In genomic region chr3:96753124-96753523, GRCh38 we compare ENCODE assay signal across 30 cellular contexts.
"Had no signal": no experiment of that assay in that cellular context is flagged by ENCODE, and none has a peak within 500 bp of the region (broad histone marks: within the 10 kb centered on the region; RNA-seq: fewer than 3 reads in every experiment).

No MANE protein-coding gene starts in this region.

- H3K36me3 Mint-ChIP-seq: activated naive CD4-positive, alpha-beta T cell treated with anti-CD3 and anti-CD28 coated beads, Interleukin-2, amount 50 U/mL, for 24 hours; activated naive CD8-positive, alpha-beta T cell treated with anti-CD3 and anti-CD28 coated beads, Interleukin-2, amount 10 ng/mL, durations not matched to agents 7 days and 5 days had no signal

- H3K4me1 Mint-ChIP-seq: activated CD4-positive, alpha-beta T cell treated with anti-CD3 and anti-CD28 coated beads, Interleukin-2, amount 10 ng/mL, durations not matched to agents 24 days and 14 days; activated naive CD4-positive, alpha-beta T cell treated with anti-CD3 and anti-CD28 coated beads, Interleukin-2, amount 50 U/mL, for 24 hours; activated naive CD8-positive, alpha-beta T cell treated with anti-CD3 and anti-CD28 coated beads, Interleukin-2, amount 10 ng/mL, durations not matched to agents 7 days and 5 days; central memory CD8-positive, alpha-beta T cell had no signal

- H3K9me3 Mint-ChIP-seq: activated CD4-positive, alpha-beta T cell treated with anti-CD3 and anti-CD28 coated beads, Interleukin-2, amount 10 ng/mL, durations not matched to agents 24 days and 14 days; activated CD8-positive, alpha-beta T cell treated with anti-CD3 and anti-CD28 coated beads for 36 hours had no signal

- DNase-seq: activated CD4-positive, alpha-beta T cell treated with anti-CD3 and anti-CD28 coated beads, Interleukin-2, amount 10 ng/mL, durations not matched to agents 24 days and 14 days; activated CD4-positive, alpha-beta T cell treated with anti-CD3 and anti-CD28 coated beads, Interleukin-2, amount 50 U/mL, for 4 hours; activated CD8-positive, alpha-beta T cell treated with anti-CD3 and anti-CD28 coated beads for 36 hours; activated gamma-delta T cell; activated naive CD4-positive, alpha-beta T cell treated with Interleukin-2 at 50 U/mL for 16 hours; activated naive CD8-positive, alpha-beta T cell treated with anti-CD3 and anti-CD28 coated beads, Interleukin-2, amount 10 ng/mL, durations not matched to agents 7 days and 5 days; activated T-cell treated with anti-CD3 and anti-CD28 coated beads, Interleukin-2, amount 50 U/mL, for 24 hours; amygdala; MM.1S; MV-4-11; NCI-H1092 treated with DMSO at 0.1 percent for 48 hours; NCI-H1417; NCI-H146; NCI-H187; NCI-H2029 treated with DMSO at 0.1 percent for 48 hours; NCI-H2171 treated with DMSO at 0.1 percent for 48 hours; NCI-H2227 treated with DMSO at 0.1 percent for 48 hours; NCI-H446; NCI-H510A treated with DMSO at 0.1 percent for 48 hours; NCI-H526 treated with DMSO at 0.1 percent for 48 hours; NK-92 treated with Interleukin-12 subunit alpha and Interleukin-12 subunit beta, amount 100 ng/mL, for 24 hours; Right ventricle myocardium superior; SW 1271; T-helper 1 cell; T-helper 2 cell; T-helper 9 cell; WERI-Rb-1 had no signal

- H3K4me3 Mint-ChIP-seq: activated CD4-positive, alpha-beta T cell treated with anti-CD3 and anti-CD28 coated beads, Interleukin-2, amount 10 ng/mL, durations not matched to agents 24 days and 14 days; activated CD8-positive, alpha-beta T cell treated with anti-CD3 and anti-CD28 coated beads for 36 hours; activated naive CD4-positive, alpha-beta T cell treated with anti-CD3 and anti-CD28 coated beads, Interleukin-2, amount 50 U/mL, for 24 hours; activated naive CD8-positive, alpha-beta T cell treated with anti-CD3 and anti-CD28 coated beads, Interleukin-2, amount 10 ng/mL, durations not matched to agents 7 days and 5 days; activated T-cell treated with anti-CD3 and anti-CD28 coated beads, Interleukin-2, amount 50 U/mL, for 24 hours; central memory CD8-positive, alpha-beta T cell had no signal

- H3K27me3 Mint-ChIP-seq: activated CD4-positive, alpha-beta T cell treated with anti-CD3 and anti-CD28 coated beads, Interleukin-2, amount 10 ng/mL, durations not matched to agents 24 days and 14 days; activated CD8-positive, alpha-beta T cell treated with anti-CD3 and anti-CD28 coated beads for 36 hours; activated naive CD4-positive, alpha-beta T cell treated with anti-CD3 and anti-CD28 coated beads, Interleukin-2, amount 50 U/mL, for 24 hours; activated naive CD8-positive, alpha-beta T cell treated with anti-CD3 and anti-CD28 coated beads, Interleukin-2, amount 10 ng/mL, durations not matched to agents 7 days and 5 days; activated T-cell treated with anti-CD3 and anti-CD28 coated beads, Interleukin-2, amount 50 U/mL, for 24 hours; central memory CD8-positive, alpha-beta T cell had no signal

- ATAC-seq: activated CD8-positive, alpha-beta T cell treated with anti-CD3 and anti-CD28 coated beads for 36 hours had no signal

- H3K27ac Mint-ChIP-seq: activated CD4-positive, alpha-beta T cell treated with anti-CD3 and anti-CD28 coated beads, Interleukin-2, amount 10 ng/mL, durations not matched to agents 24 days and 14 days; activated CD8-positive, alpha-beta T cell treated with anti-CD3 and anti-CD28 coated beads for 36 hours; activated naive CD4-positive, alpha-beta T cell treated with anti-CD3 and anti-CD28 coated beads, Interleukin-2, amount 50 U/mL, for 24 hours; activated naive CD8-positive, alpha-beta T cell treated with anti-CD3 and anti-CD28 coated beads, Interleukin-2, amount 10 ng/mL, durations not matched to agents 7 days and 5 days; activated T-cell treated with anti-CD3 and anti-CD28 coated beads, Interleukin-2, amount 50 U/mL, for 24 hours; activated T-helper 2 cell treated with anti-CD3 and anti-CD28 coated beads, Interferon-gamma antibody, Interleukin-2, Interleukin-4, amounts not matched to agents 10 μg/mL and 5 μg/mL and 100 μg/mL, durations not matched to agents 14 hours and 24 hours and 36 hours had no signal
